Comparison of ENCODE assay signal across 8 cellular contexts in the genomic region with DNA sequence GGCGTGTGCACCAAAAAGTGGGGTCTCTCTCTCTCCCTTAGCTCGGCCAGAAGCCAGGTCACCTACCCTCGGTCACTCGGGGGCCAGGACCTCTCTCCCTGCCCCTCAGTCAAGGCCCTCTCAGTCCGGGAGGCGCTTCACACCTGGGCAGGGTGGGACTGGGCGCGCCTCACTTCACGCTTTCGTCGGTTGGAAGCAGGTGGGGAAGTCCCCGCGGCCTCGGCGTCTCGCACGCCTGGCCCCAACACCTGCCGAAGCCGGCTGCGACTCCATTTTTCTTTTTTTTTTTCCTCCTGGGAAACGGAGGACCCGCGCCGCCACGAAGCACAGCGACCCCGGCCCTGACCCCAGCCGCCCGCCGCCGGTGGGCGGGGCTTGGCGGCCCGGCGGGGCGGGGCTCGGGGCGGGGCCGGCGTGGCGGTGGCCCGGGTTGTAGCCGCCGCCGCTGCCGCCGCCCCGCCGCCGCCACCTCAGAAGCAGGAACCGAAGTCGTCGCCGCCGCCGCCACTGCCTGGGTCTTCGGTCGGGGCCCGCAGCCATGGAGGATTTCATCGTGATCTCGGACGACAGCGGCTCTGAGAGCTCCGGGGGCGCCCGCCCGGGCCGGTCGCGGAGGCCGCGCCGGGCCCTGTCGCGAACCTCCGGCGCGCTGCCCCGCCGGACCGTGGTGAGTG. TPM values are rescaled to one million over a fixed set of nuclear protein-coding genes. Genes with fewer than 3 reads are reported as not detected.
DNase-seq lines count a peak whose midpoint lies in the region; ATAC-seq and TF ChIP-seq lines count a peak whose summit lies in the region.
"Not testable (repeated sequence)": the region's sequence is repeated elsewhere in the genome, so short reads cannot be mapped to it uniquely, and the experiment has no call there.

A gene (plus strand): TSS at position 454 of the 674 bp plus-strand sequence. CDS start 85 bp downstream, at position 539.

- H3K9me3 Mint-ChIP-seq in activated naive CD8-positive, alpha-beta T cell treated with anti-CD3 and anti-CD28 coated beads for 36 hours; osteocyte (ENCODE audit: unreplicated experiment): not testable (repeated sequence)

- H3K4me1 ChIP-seq in HUES6 (ENCODE audit: control insufficient read depth, insufficient read depth, low read length) = not testable (repeated sequence)

- H3K4me3 ChIP-seq in GM06990 (replicated peaks; ENCODE audit: low read depth, low read length) = peak within 1 kb of the TSS; percentile 43
- H3K4me3 ChIP-seq in HUES6 (ENCODE audit: low read depth, low read length) = peak within 1 kb of the TSS; percentile 36; the same call in 1 of the 2 replicates

- TF ChIP-seq CTCF in GM06990 (IDR thresholded peaks at IDR 0.05; ENCODE audit: insufficient read depth, low read length, poor library complexity, severe bottlenecking); osteocyte (IDR thresholded peaks at IDR 0.05): not testable (repeated sequence)

- H3K27ac ChIP-seq in HUES6 (ENCODE audit: low read depth, low read length); temporal lobe (ENCODE audit: low read depth, low read length): not testable (repeated sequence)

- DNase-seq in GM06990 (ENCODE audit: extremely low read depth, insufficient read length) = peak; percentile 38
- peak; percentile 70 for DNase-seq in activated naive CD8-positive, alpha-beta T cell treated with anti-CD3 and anti-CD28 coated beads for 36 hours
- DNase-seq in head of caudate nucleus = peak in 35 of 42 donors; percentile 3 to 70 (median 27)
- DNase-seq in osteocyte (ENCODE audit: extremely low spot score, unreplicated experiment) = not testable (repeated sequence)

- H3K9ac ChIP-seq in HUES6 (ENCODE audit: low read length) = not testable (repeated sequence)

- H3K4me1 Mint-ChIP-seq in activated naive CD8-positive, alpha-beta T cell treated with anti-CD3 and anti-CD28 coated beads for 36 hours; osteocyte (ENCODE audit: unreplicated experiment): not testable (repeated sequence)

- peak; percentile 69 for ATAC-seq in GM21825 (IDR thresholded peaks at IDR 0.05; ENCODE audit: unreplicated experiment)

- intact Hi-C loops in T-helper 2 cell treated with Interferon-gamma antibody and Interleukin-4, amounts not matched to agents 100 ng/mL and 5 ng/mL, for 36 hours (cut with micrococcal nuclease) = loop anchor here (10.0 kb wide), 1 partner anchor 127 kb away; a partner anchor contains a TSS
- intact Hi-C loops in head of caudate nucleus (cut with DNase I) = not testable (repeated sequence)

- peak within 1 kb of the TSS; percentile 67 for H3K4me3 Mint-ChIP-seq in activated naive CD8-positive, alpha-beta T cell treated with anti-CD3 and anti-CD28 coated beads for 36 hours
- peak within 1 kb of the TSS; percentile 67 for H3K4me3 Mint-ChIP-seq in osteocyte (ENCODE audit: unreplicated experiment)

- peak within 1 kb of the TSS; percentile 51 for H3K27ac Mint-ChIP-seq in activated naive CD8-positive, alpha-beta T cell treated with anti-CD3 and anti-CD28 coated beads for 36 hours
- not testable (repeated sequence) for H3K27ac Mint-ChIP-seq in osteocyte (ENCODE audit: unreplicated experiment)

- H3K9me3 ChIP-seq in HUES6 (ENCODE audit: control insufficient read depth, insufficient read depth, low read depth, low read length) = not testable (repeated sequence)

- not testable (repeated sequence) for H3K27me3 Mint-ChIP-seq in activated naive CD8-positive, alpha-beta T cell treated with anti-CD3 and anti-CD28 coated beads for 36 hours; osteocyte (ENCODE audit: unreplicated experiment)

- H3K36me3 ChIP-seq in GM06990 (ENCODE audit: control insufficient read depth, insufficient read depth, low read length); HUES6 (ENCODE audit: control insufficient read depth, insufficient read depth, low read length): not testable (repeated sequence)

- not testable (repeated sequence) for H3K36me3 Mint-ChIP-seq in activated naive CD8-positive, alpha-beta T cell treated with anti-CD3 and anti-CD28 coated beads for 36 hours; osteocyte (ENCODE audit: unreplicated experiment)

- not testable (repeated sequence) for H3K27me3 ChIP-seq in GM06990 (replicated peaks; ENCODE audit: control insufficient read depth, insufficient read depth, low read length); HUES6 (ENCODE audit: control insufficient read depth, insufficient read depth, low read length)

RNA-seq across cellular contexts. Expression of the gene that starts here (rescaled TPM):
- 30.4 and 31.8 TPM in 2 replicates for total RNA-seq in T-helper 2 cell treated with Interferon-gamma antibody and Interleukin-4, amounts not matched to agents 100 ng/mL and 5 ng/mL, for 36 hours
- 10 to 100 TPM; 23.5 to 24.8 TPM for total RNA-seq in activated naive CD8-positive, alpha-beta T cell treated with anti-CD3 and anti-CD28 coated beads for 36 hours
- total RNA-seq in osteocyte = 19.7 and 22.4 TPM in 2 replicates
- total RNA-seq in temporal lobe = 12.5 TPM
